ENCODE assay signal across 1 cellular context in genomic region chr1:212368073-212368484, GRCh38.
TF ChIP-seq lines count a peak whose summit lies in the region.

No MANE protein-coding gene starts in this region.

TF ChIP-seq in GM12878, 131 proteins besides CTCF, POLR2A, EP300 and RAD21 (continued from another document):
- no peak for TF ChIP-seq ATF3 (IDR thresholded peaks at IDR 0.05; ENCODE audit: borderline replicate concordance, extremely low read depth, low read depth, low read length)
- no peak for TF ChIP-seq MEF2A (IDR thresholded peaks at IDR 0.05; ENCODE audit: insufficient read depth, low read depth, low read length)
- no peak for TF ChIP-seq LARP7 (IDR thresholded peaks at IDR 0.05)
- TF ChIP-seq BACH1 (IDR thresholded peaks at IDR 0.05; ENCODE audit: borderline replicate concordance) = no peak
